Comparison of ENCODE assay signal across 8 cellular contexts in the genomic region with DNA sequence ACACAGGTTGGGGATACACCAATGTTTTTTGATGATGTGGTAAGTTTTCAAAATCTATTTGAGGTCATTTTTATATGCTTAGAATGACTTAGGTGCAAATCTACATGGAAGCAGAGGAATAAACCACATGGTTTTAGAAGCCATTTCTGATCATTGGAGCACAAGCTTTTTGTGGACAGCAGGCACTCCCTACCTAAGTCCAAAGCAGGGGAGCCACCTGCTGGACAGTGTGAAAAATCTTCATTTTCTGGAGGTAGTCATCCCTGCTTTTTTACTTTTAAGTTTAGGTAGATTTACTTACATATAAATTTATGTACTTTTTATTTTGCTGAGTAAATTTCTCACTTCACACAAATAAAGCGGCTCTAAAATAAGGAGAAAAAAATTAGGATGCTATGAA.
DNase-seq lines count a peak whose midpoint lies in the region; ATAC-seq and TF ChIP-seq lines count a peak whose summit lies in the region.

No MANE protein-coding gene starts in this region.

- no peaks in the 10 kb centered on the region for H3K4me1 ChIP-seq in OCI-LY7 (ENCODE audit: insufficient read depth, low read length, poor library complexity, severe bottlenecking)

- H3K9me2 ChIP-seq in OCI-LY7 (ENCODE audit: insufficient read depth, low read length), result no peaks in the 10 kb centered on the region

- H3K79me2 ChIP-seq in OCI-LY7 (ENCODE audit: insufficient read depth, low read depth, low read length), result no peaks in the 10 kb centered on the region

- POLR2A ChIA-PET in OCI-LY7 (lab: Charles Lee), result interaction anchor here (0.7 kb wide), 1 partner anchor 168 kb away, joined by 3 read pairs; no protein-coding TSS in a partner anchor

- no peak overlapping the region for H3K4me3 ChIP-seq in OCI-LY7 (ENCODE audit: low read depth, low read length, poor library complexity, severe bottlenecking)

- H4K20me1 ChIP-seq in OCI-LY7 (ENCODE audit: insufficient read depth, low read length), result no peaks in the 10 kb centered on the region

- H3K27ac Mint-ChIP-seq in glutamatergic neuron (ENCODE audit: unreplicated experiment), result no peak overlapping the region

- peaks cover 5% of the 10 kb centered on the region for H3K4me1 Mint-ChIP-seq in glutamatergic neuron (ENCODE audit: low read depth, unreplicated experiment)

- CTCF ChIA-PET in OCI-LY7 (lab: Charles Lee; ENCODE audit: unreplicated experiment), result no interaction called here

- intact Hi-C loops in OCI-LY7 (cut with micrococcal nuclease; ENCODE audit: unreplicated experiment), result loop anchor here (1.0 to 10.0 kb wide), 2 partner anchors 167 to 323 kb away; a partner anchor contains a TSS

- no peak overlapping the region for H3K4me3 Mint-ChIP-seq in glutamatergic neuron (ENCODE audit: unreplicated experiment)

- peaks cover 3% of the 10 kb centered on the region for H3K27me3 Mint-ChIP-seq in glutamatergic neuron (ENCODE audit: unreplicated experiment)

- DNase-seq in GM13976 (ENCODE audit: low spot score), result peak; percentile 30
- peak; percentile 53 for DNase-seq in OCI-LY7 (ENCODE audit: low spot score)
- peak; percentile 8 for DNase-seq in activated T-helper 9 cell treated with anti-CD3 and anti-CD28 coated beads, Interleukin-2, amount 50 U/mL, for 16 hours (ENCODE audit: low read depth)
- DNase-seq in glutamatergic neuron, result peak; percentile 48
- peak; percentile 68 for DNase-seq in renal cortical epithelial cell (ENCODE audit: low read depth)
- DNase-seq in middle frontal gyrus (ENCODE audit: extremely low spot score, low spot score), result no peak

- peak; percentile 80 for TF ChIP-seq CTCF in 22Rv1 (IDR thresholded peaks at IDR 0.05)
- TF ChIP-seq CTCF in GM13976 (IDR thresholded peaks at IDR 0.05; ENCODE audit: borderline replicate concordance, control extremely low read depth, extremely low read depth, insufficient read depth, missing control alignments), result peak; percentile 64
- TF ChIP-seq CTCF in OCI-LY7 (conservative IDR thresholded peaks at IDR 0.05; ENCODE audit: low read length), result peak; percentile 85
- TF ChIP-seq CTCF in glutamatergic neuron (IDR thresholded peaks at IDR 0.05; ENCODE audit: partially characterized antibody, unreplicated experiment), result peak; percentile 81

- H3K27ac ChIP-seq in 22Rv1 (no peak overlapping the region), OCI-LY7 (ENCODE audit: low read depth, low read length, poor library complexity, severe bottlenecking) (no peak overlapping the region)

- no peaks in the 10 kb centered on the region for H3K9me3 ChIP-seq in OCI-LY7 (ENCODE audit: low read length)

- no peak overlapping the region for H3K4me2 ChIP-seq in OCI-LY7 (ENCODE audit: low read length)

- in situ Hi-C loops in GM13976 (cut with MboI; ENCODE audit: low sequenced_read_pairs, unreplicated experiment), result loop anchor here (10.0 kb wide), 1 partner anchor 323 kb away; a partner anchor contains a TSS

- no TSS peak for BruUV-seq in OCI-LY7 (replicated peaks; lab: Mats Ljungman, UMichigan)

- no peaks in the 10 kb centered on the region for H3K9me3 Mint-ChIP-seq in glutamatergic neuron (ENCODE audit: unreplicated experiment)

- no peaks in the 10 kb centered on the region for H3K36me3 Mint-ChIP-seq in glutamatergic neuron (ENCODE audit: unreplicated experiment)

- no peaks in the 10 kb centered on the region for H3K36me3 ChIP-seq in OCI-LY7 (ENCODE audit: insufficient read depth, low read length)

- ATAC-seq in HG03342 (IDR thresholded peaks at IDR 0.05; ENCODE audit: unreplicated experiment), result peak; percentile 68

- H2AFZ ChIP-seq in OCI-LY7 (ENCODE audit: low read length), result no peak overlapping the region
